ENCODE assay signal across 11 cellular contexts in the genomic region with DNA sequence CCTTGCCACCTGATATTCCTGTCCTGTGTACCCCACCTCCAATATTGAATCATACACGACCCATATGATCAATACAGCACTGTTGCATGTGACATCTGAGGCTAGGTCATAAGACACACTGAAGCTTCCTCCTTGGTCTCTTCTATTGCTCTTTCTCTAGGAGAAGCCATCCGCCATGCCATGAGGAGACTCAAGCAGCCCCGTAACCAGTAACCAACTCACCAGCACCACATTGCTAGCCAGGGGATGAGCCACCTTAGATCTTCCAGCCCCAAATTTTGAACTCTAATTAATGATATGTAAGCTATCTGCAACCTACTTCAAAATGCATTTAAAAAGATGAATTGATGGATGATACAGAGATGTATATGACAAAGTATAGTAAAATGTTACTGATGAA. TPM values are rescaled to one million over a fixed set of nuclear protein-coding genes. Genes with fewer than 3 reads are reported as not detected.
DNase-seq lines count a peak whose midpoint lies in the region; ATAC-seq and TF ChIP-seq lines count a peak whose summit lies in the region.
"Had no signal": no experiment of that assay in that cellular context is flagged by ENCODE, and none has a peak within 500 bp of the region (broad histone marks: within the 10 kb centered on the region; RNA-seq: fewer than 3 reads in every experiment).

No MANE protein-coding gene starts in this region.

- peaks cover 16% of the 10 kb centered on the region for H3K36me3 Mint-ChIP-seq in Calu3 (ENCODE audit: insufficient read depth, unreplicated experiment)

- peaks cover 10% of the 10 kb centered on the region for H3K36me3 ChIP-seq in OCI-LY3 (replicated peaks; ENCODE audit: low read depth, low read length)
- no peaks in the 10 kb centered on the region for H3K36me3 ChIP-seq in ectodermal cell (ENCODE audit: control insufficient read depth, insufficient read depth, low read length)
- H3K36me3 ChIP-seq in neuronal stem cell (replicated peaks in 1 of 2; ENCODE audit: control insufficient read depth in 2 of 2, insufficient read depth in 2 of 2, low read length in 2 of 2): peaks cover 0 to 3% of the 10 kb centered on the region in 2 donors

- H2BK15ac ChIP-seq in neuronal stem cell (ENCODE audit: low read length): no peak overlapping the region

- no peak overlapping the region for H2AK5ac ChIP-seq in neuronal stem cell (ENCODE audit: low read depth, low read length)

- no peak overlapping the region for H3K18ac ChIP-seq in neuronal stem cell (ENCODE audit: low read length)

- H3K9me3 Mint-ChIP-seq in Calu3 (ENCODE audit: low read depth, unreplicated experiment): peaks cover 7% of the 10 kb centered on the region

- H3K9ac ChIP-seq in OCI-LY3 (ENCODE audit: low read length) (peak overlapping the region; percentile 79), neuronal stem cell (ENCODE audit: low read depth, low read length, poor library complexity) (no peak overlapping the region)

- peak overlapping the region; percentile 77 for H3K27ac Mint-ChIP-seq in Calu3 (ENCODE audit: unreplicated experiment)

- no peaks in the 10 kb centered on the region for H3K4me1 Mint-ChIP-seq in Calu3 (ENCODE audit: low read depth, unreplicated experiment)

- BruUV-seq in Calu3 (replicated peaks; lab: Mats Ljungman, UMichigan): no TSS peak

- WGBS in ectodermal cell, 2 experiments: 96 to 97% methylated on average over 3 of the region's 3 CpGs
- WGBS in neuronal stem cell (ENCODE audit: extremely low coverage in 2 of 2, insufficient read length in 2 of 2, insufficient replicate concordance in 1 of 2), 2 donors: no CpG with 5 or more reads among the region's 3 CpGs

- no peak overlapping the region for H4K8ac ChIP-seq in neuronal stem cell (ENCODE audit: low read depth, low read length)

- peaks cover 13% of the 10 kb centered on the region for H3K27me3 Mint-ChIP-seq in Calu3 (ENCODE audit: unreplicated experiment)

- DNase-seq in Calu3: no peak
- DNase-seq in neuronal stem cell (ENCODE audit: low spot score): no peak
- no peak for DNase-seq in GM10266 (ENCODE audit: extremely low spot score)
- DNase-seq in stimulated activated CD8-positive, alpha-beta memory T cell treated with anti-CD3 and anti-CD28 coated beads, Interleukin-4, amount 100 ng/mL, for 48 hours: no peak

- H3K27me3 ChIP-seq in OCI-LY3 (ENCODE audit: low read depth, low read length) (no peaks in the 10 kb centered on the region), ectodermal cell (ENCODE audit: control insufficient read depth, insufficient read depth, low read length, poor library complexity, severe bottlenecking) (no peaks in the 10 kb centered on the region), neuronal stem cell (ENCODE audit: control insufficient read depth in 3 of 3, insufficient read depth in 3 of 3, low read depth in 1 of 3, low read length in 3 of 3) (no peaks in the 10 kb centered on the region)

- no peaks in the 10 kb centered on the region for H3K79me2 ChIP-seq in OCI-LY3 (ENCODE audit: low read length)

- H3K4me3 ChIP-seq in OCI-LY3 (ENCODE audit: low read length) (peak overlapping the region; percentile 79), ectodermal cell (ENCODE audit: insufficient read depth, low read depth, low read length) (peak overlapping the region; percentile 51), neuronal stem cell (ENCODE audit: low read length in 2 of 2) (peak overlapping the region in 1 of 2 donors; percentile 67)

- intact Hi-C loops in Calu3 (cut with micrococcal nuclease; ENCODE audit: unreplicated experiment): no loop called here

- peaks cover 11% of the 10 kb centered on the region; the same call in 1 of the 2 replicates for H3K9me3 ChIP-seq in OCI-LY3 (ENCODE audit: insufficient read depth, low read length)
- no peaks in the 10 kb centered on the region for H3K9me3 ChIP-seq in ectodermal cell (ENCODE audit: control insufficient read depth, low read length)
- H3K9me3 ChIP-seq in neuronal stem cell (replicated peaks in 1 of 2; ENCODE audit: control insufficient read depth in 2 of 2, insufficient read depth in 1 of 2, low read depth in 1 of 2, low read length in 2 of 2): peaks cover 8 to 34% of the 10 kb centered on the region in 2 donors

- H3K4me3 Mint-ChIP-seq in Calu3 (ENCODE audit: low read depth, unreplicated experiment): peak overlapping the region; percentile 86

- H3K14ac ChIP-seq in neuronal stem cell (ENCODE audit: low read length): no peak overlapping the region

- H3K4me2 ChIP-seq in OCI-LY3 (ENCODE audit: low read length) (peak overlapping the region; percentile 77), neuronal stem cell (ENCODE audit: insufficient read depth, low read length, poor library complexity, severe bottlenecking) (no peak overlapping the region)

- ATAC-seq in HG02970 (IDR thresholded peaks at IDR 0.05; ENCODE audit: low FRiP score, unreplicated experiment) (no peak), GM19023 (IDR thresholded peaks at IDR 0.05; ENCODE audit: unreplicated experiment) (no peak)

- H2BK5ac ChIP-seq in neuronal stem cell (ENCODE audit: low read length): no peak overlapping the region

- H3K23ac ChIP-seq in neuronal stem cell (ENCODE audit: low read depth, low read length, poor library complexity): no peak overlapping the region

- no peak for TF ChIP-seq CTCF in Calu3 (IDR thresholded peaks at IDR 0.05; ENCODE audit: unreplicated experiment)
- no peak for TF ChIP-seq CTCF in OCI-LY3 (IDR thresholded peaks at IDR 0.05; ENCODE audit: low read depth, low read length)
- TF ChIP-seq CTCF in GM10266 (IDR thresholded peaks at IDR 0.05; ENCODE audit: control insufficient read depth, insufficient read depth, low read depth, missing control alignments): no peak

- H4K20me1 ChIP-seq in OCI-LY3 (ENCODE audit: insufficient read depth, low read length): no peaks in the 10 kb centered on the region

- H3K27ac ChIP-seq in OCI-LY3 (ENCODE audit: low read length) (no peak overlapping the region), ectodermal cell (ENCODE audit: insufficient read depth, low read depth, low read length, poor library complexity, severe bottlenecking) (no peak overlapping the region), neuronal stem cell (replicated peaks; ENCODE audit: low read length) (no peak overlapping the region)

- no peak overlapping the region for H3K4ac ChIP-seq in neuronal stem cell (ENCODE audit: low read length)

- H3K79me1 ChIP-seq in neuronal stem cell (ENCODE audit: low read depth, low read length): no peaks in the 10 kb centered on the region

- H2AFZ ChIP-seq in OCI-LY3 (ENCODE audit: low read depth, low read length) (peak overlapping the region; percentile 51; the same call in 1 of the 2 replicates), neuronal stem cell (ENCODE audit: low read length) (peak overlapping the region; percentile 81)

- no peak overlapping the region for H4K91ac ChIP-seq in neuronal stem cell (ENCODE audit: low read depth, low read length, poor library complexity)

- H2BK12ac ChIP-seq in neuronal stem cell (ENCODE audit: low read length): no peak overlapping the region

- H3K4me1 ChIP-seq in OCI-LY3 (ENCODE audit: low read length) (peaks cover 11% of the 10 kb centered on the region), ectodermal cell (ENCODE audit: control insufficient read depth, insufficient read depth, low read length) (no peaks in the 10 kb centered on the region), neuronal stem cell (ENCODE audit: control insufficient read depth in 2 of 2, insufficient read depth in 1 of 2, low read depth in 1 of 2, low read length in 2 of 2) (peaks cover 0 to 5% of the 10 kb centered on the region in 2 donors)

- no peak overlapping the region for H2BK120ac ChIP-seq in neuronal stem cell (ENCODE audit: low read depth, low read length)

- CTCF ChIA-PET in Calu3 (lab: Charles Lee): interaction anchor here (0.6 kb wide), 1 partner anchor 29 kb away, joined by 3 read pairs; a partner anchor contains a TSS

RNA-seq across cellular contexts. Expression of a gene that starts 28.6 kb away (rescaled TPM):
- total RNA-seq in Calu3 (2022): 6.3 and 7.8 TPM in 2 replicates
- 5.2 TPM for polyA plus RNA-seq in ectodermal cell (2013, experiment 1 of 4)
- polyA plus RNA-seq in ectodermal cell (2013, experiment 2 of 4): 6.1 TPM
- 5.4 TPM for polyA plus RNA-seq in ectodermal cell (2013, experiment 3 of 4)
- polyA plus RNA-seq in ectodermal cell (2013, experiment 4 of 4): 5.0 TPM
- 3.1 TPM for polyA plus RNA-seq in neuronal stem cell (2013, experiment 1 of 2)
- 3.0 TPM for polyA plus RNA-seq in neuronal stem cell (2013, experiment 2 of 2)

RNA-seq across cellular contexts. Expression of a gene that starts 39.6 kb away (rescaled TPM):
- total RNA-seq in Calu3 (2022): not detected in 2 replicates
- polyA plus RNA-seq in ectodermal cell (2013, experiment 1 of 4): not detected
- polyA plus RNA-seq in ectodermal cell (2013, experiment 2 of 4): not detected
- polyA plus RNA-seq in ectodermal cell (2013, experiment 3 of 4): not detected
- not detected for polyA plus RNA-seq in ectodermal cell (2013, experiment 4 of 4)
- not detected for polyA plus RNA-seq in neuronal stem cell (2013, experiment 1 of 2)
- not detected for polyA plus RNA-seq in neuronal stem cell (2013, experiment 2 of 2)
- total RNA-seq: renal cortical epithelial cell, ureter had no signal
- polyA plus RNA-seq: esophagus had no signal

RNA-seq across cellular contexts. Expression of a gene that starts 49.0 kb away (rescaled TPM):
- total RNA-seq in Calu3 (2022): not detected in 2 replicates
- polyA plus RNA-seq in ectodermal cell (2013, experiment 1 of 4): not detected
- not detected for polyA plus RNA-seq in ectodermal cell (2013, experiment 2 of 4)
- polyA plus RNA-seq in ectodermal cell (2013, experiment 3 of 4): not detected
- not detected for polyA plus RNA-seq in ectodermal cell (2013, experiment 4 of 4)
- not detected for polyA plus RNA-seq in neuronal stem cell (2013, experiment 1 of 2)
- polyA plus RNA-seq in neuronal stem cell (2013, experiment 2 of 2): not detected
- total RNA-seq: renal cortical epithelial cell, ureter had no signal
- polyA plus RNA-seq: esophagus had no signal

RNA-seq across cellular contexts. Expression of a gene that starts 58.1 kb away (rescaled TPM):
- total RNA-seq in Calu3 (2022): not detected in 2 replicates
- not detected for polyA plus RNA-seq in ectodermal cell (2013, experiment 1 of 4)
- not detected for polyA plus RNA-seq in ectodermal cell (2013, experiment 2 of 4)
- polyA plus RNA-seq in ectodermal cell (2013, experiment 3 of 4): not detected
- not detected for polyA plus RNA-seq in ectodermal cell (2013, experiment 4 of 4)
- not detected for polyA plus RNA-seq in neuronal stem cell (2013, experiment 1 of 2)
- not detected for polyA plus RNA-seq in neuronal stem cell (2013, experiment 2 of 2)
- total RNA-seq: renal cortical epithelial cell, ureter had no signal
- polyA plus RNA-seq: esophagus had no signal
